In the genomic region with DNA sequence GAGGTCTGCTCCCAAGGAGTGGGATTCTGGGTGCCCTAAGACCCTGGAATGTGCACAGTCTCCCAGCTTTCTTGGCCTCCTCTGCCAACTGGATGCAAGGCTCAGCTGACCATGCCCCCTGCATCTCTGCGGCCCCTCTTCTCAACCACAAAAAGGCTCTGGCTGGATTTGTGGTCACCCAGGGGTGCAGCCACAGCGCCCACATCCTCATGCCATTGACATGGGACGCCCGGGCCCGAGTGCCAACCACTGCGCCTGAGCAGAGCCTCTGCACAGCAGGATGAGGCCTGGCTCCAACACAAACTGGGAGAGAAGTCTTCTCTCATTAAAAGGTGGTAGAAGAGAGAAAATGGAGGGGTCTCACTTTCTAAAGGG, we compare ENCODE assay signal across 10 cellular contexts.
DNase-seq lines count a peak whose midpoint lies in the region; ATAC-seq and TF ChIP-seq lines count a peak whose summit lies in the region.
"Had no signal": no experiment of that assay in that cellular context is flagged by ENCODE, and none has a peak within 500 bp of the region (broad histone marks: within the 10 kb centered on the region; RNA-seq: fewer than 3 reads in every experiment).

No MANE protein-coding gene starts in this region.

- no peaks in the 10 kb centered on the region for H3K9me3 Mint-ChIP-seq in activated CD8-positive, alpha-beta memory T cell treated with anti-CD3 and anti-CD28 coated beads, Interleukin-2, amount 10 ng/mL, durations not matched to agents 7 days and 5 days (ENCODE audit: low read depth)
- H3K9me3 Mint-ChIP-seq in activated B cell treated with CpG ODN at 0.5 μM for 24 hours (no peaks in the 10 kb centered on the region), immature natural killer cell (no peaks in the 10 kb centered on the region)
- H3K9me3 Mint-ChIP-seq in stimulated activated naive CD8-positive, alpha-beta T cell treated with anti-CD3 and anti-CD28 coated beads, Interleukin-15, amount 100 ng/mL, for 72 hours: peaks cover 0 to 12% of the 10 kb centered on the region in 2 donors

- H3K4me3 Mint-ChIP-seq in activated CD8-positive, alpha-beta memory T cell treated with anti-CD3 and anti-CD28 coated beads, Interleukin-2, amount 10 ng/mL, durations not matched to agents 7 days and 5 days: no peak overlapping the region
- H3K4me3 Mint-ChIP-seq in activated B cell treated with CpG ODN at 0.5 μM for 24 hours (peak overlapping the region; percentile 61), immature natural killer cell (peak overlapping the region; percentile 3 to 44 (median 35))
- peak overlapping the region in 1 of 2 donors; percentile 62 for H3K4me3 Mint-ChIP-seq in stimulated activated naive CD8-positive, alpha-beta T cell treated with anti-CD3 and anti-CD28 coated beads, Interleukin-15, amount 100 ng/mL, for 72 hours

- peaks cover 31% of the 10 kb centered on the region for H3K4me1 Mint-ChIP-seq in activated CD8-positive, alpha-beta memory T cell treated with anti-CD3 and anti-CD28 coated beads, Interleukin-2, amount 10 ng/mL, durations not matched to agents 7 days and 5 days
- peaks cover 84% of the 10 kb centered on the region for H3K4me1 Mint-ChIP-seq in activated B cell treated with CpG ODN at 0.5 μM for 24 hours
- peaks cover 39 to 55% of the 10 kb centered on the region in 2 donors for H3K4me1 Mint-ChIP-seq in immature natural killer cell
- peaks cover 93% of the 10 kb centered on the region for H3K4me1 Mint-ChIP-seq in stimulated activated naive CD8-positive, alpha-beta T cell treated with anti-CD3 and anti-CD28 coated beads, Interleukin-15, amount 100 ng/mL, for 72 hours

- H3K27me3 Mint-ChIP-seq in activated CD8-positive, alpha-beta memory T cell treated with anti-CD3 and anti-CD28 coated beads, Interleukin-2, amount 10 ng/mL, durations not matched to agents 7 days and 5 days: no peaks in the 10 kb centered on the region
- no peaks in the 10 kb centered on the region for H3K27me3 Mint-ChIP-seq in activated B cell treated with CpG ODN at 0.5 μM for 24 hours
- H3K27me3 Mint-ChIP-seq in immature natural killer cell (ENCODE audit: low read depth in 3 of 3): peaks cover 4 to 13% (median 8%) of the 10 kb centered on the region in 3 donors
- no peaks in the 10 kb centered on the region for H3K27me3 Mint-ChIP-seq in stimulated activated naive CD8-positive, alpha-beta T cell treated with anti-CD3 and anti-CD28 coated beads, Interleukin-15, amount 100 ng/mL, for 72 hours
- H3K27me3 Mint-ChIP-seq: progenitor cell of endocrine pancreas had no signal

- POLR2A ChIA-PET in activated B cell treated with CpG ODN at 0.5 μM for 24 hours (lab: Charles Lee): no interaction called here

- CTCF ChIA-PET in activated CD8-positive, alpha-beta memory T cell treated with anti-CD3 and anti-CD28 coated beads, Interleukin-2, amount 10 ng/mL, durations not matched to agents 7 days and 5 days (lab: Charles Lee): interaction anchor here (1.1 kb wide), 1 partner anchor 11 kb away, joined by 3 read pairs; no protein-coding TSS in a partner anchor
- CTCF ChIA-PET in activated B cell treated with CpG ODN at 0.5 μM for 24 hours (lab: Charles Lee): no interaction called here

- peak; percentile 45 for DNase-seq in activated CD8-positive, alpha-beta memory T cell treated with anti-CD3 and anti-CD28 coated beads, Interleukin-2, amount 10 ng/mL, durations not matched to agents 7 days and 5 days
- no peak for DNase-seq in activated CD8-positive, alpha-beta memory T cell treated with anti-CD3 and anti-CD28 coated beads, Interleukin-2, amount 50 U/mL, for 48 hours
- DNase-seq in activated B cell treated with CpG ODN at 0.5 μM for 24 hours: peak; percentile 23
- peak; percentile 30 to 39 (median 32) for DNase-seq in immature natural killer cell
- DNase-seq in stimulated activated naive CD8-positive, alpha-beta T cell treated with anti-CD3 and anti-CD28 coated beads, Interleukin-15, amount 100 ng/mL, for 72 hours: peak; percentile 16 to 57
- DNase-seq in NCI-H510A treated with DMSO at 0.1 percent for 48 hours (lab: John Stamatoyannopoulos, UW): no peak
- no peak for DNase-seq in occipital lobe (lab: John Stamatoyannopoulos, UW)
- DNase-seq: NCI-H524 had no signal

- H3K27ac Mint-ChIP-seq in activated CD8-positive, alpha-beta memory T cell treated with anti-CD3 and anti-CD28 coated beads, Interleukin-2, amount 10 ng/mL, durations not matched to agents 7 days and 5 days: peak overlapping the region; percentile 27
- H3K27ac Mint-ChIP-seq in activated B cell treated with CpG ODN at 0.5 μM for 24 hours (peak overlapping the region; percentile 77), immature natural killer cell (peak overlapping the region in 2 of 6 donors; percentile 19 to 46)
- no peak overlapping the region for H3K27ac Mint-ChIP-seq in stimulated activated naive CD8-positive, alpha-beta T cell treated with anti-CD3 and anti-CD28 coated beads, Interleukin-15, amount 100 ng/mL, for 72 hours

- TF ChIP-seq CTCF in activated B cell treated with CpG ODN at 0.5 μM for 24 hours (IDR thresholded peaks at IDR 0.05): no peak

- peak; percentile 53 for ATAC-seq in activated CD8-positive, alpha-beta memory T cell treated with anti-CD3 and anti-CD28 coated beads, Interleukin-2, amount 10 ng/mL, durations not matched to agents 7 days and 5 days
- ATAC-seq in activated B cell treated with CpG ODN at 0.5 μM for 24 hours (ENCODE audit: low read depth) (peak; percentile 43), GM18867 (IDR thresholded peaks at IDR 0.05; ENCODE audit: unreplicated experiment) (no peak)
- peak; percentile 70 for ATAC-seq in stimulated activated naive CD8-positive, alpha-beta T cell treated with anti-CD3 and anti-CD28 coated beads, Interleukin-15, amount 100 ng/mL, for 72 hours

- intact Hi-C loops in activated B cell treated with CpG ODN at 0.5 μM for 24 hours (cut with micrococcal nuclease): loop anchor here (5.0 kb wide), 1 partner anchor 496 kb away; no protein-coding TSS in a partner anchor

- H3K36me3 Mint-ChIP-seq in activated CD8-positive, alpha-beta memory T cell treated with anti-CD3 and anti-CD28 coated beads, Interleukin-2, amount 10 ng/mL, durations not matched to agents 7 days and 5 days: peaks cover 25% of the 10 kb centered on the region
- H3K36me3 Mint-ChIP-seq in activated B cell treated with CpG ODN at 0.5 μM for 24 hours (ENCODE audit: low read depth) (peaks cover 35% of the 10 kb centered on the region), immature natural killer cell (peaks cover 5 to 25% (median 13%) of the 10 kb centered on the region in 3 donors)

Comparison
In these comparisons a context has a peak if more than half of its experiments do, and no peak if none do; other contexts are left out.
1. DNase-seq: peak in activated CD8-positive, alpha-beta memory T cell treated with anti-CD3 and anti-CD28 coated beads, Interleukin-2, amount 10 ng/mL, durations not matched to agents 7 days and 5 days (single experiment), activated B cell treated with CpG ODN at 0.5 μM for 24 hours (single experiment), immature natural killer cell (3 of 3) and stimulated activated naive CD8-positive, alpha-beta T cell treated with anti-CD3 and anti-CD28 coated beads, Interleukin-15, amount 100 ng/mL, for 72 hours (2 of 2); none in activated CD8-positive, alpha-beta memory T cell treated with anti-CD3 and anti-CD28 coated beads, Interleukin-2, amount 50 U/mL, for 48 hours (single experiment), NCI-H510A treated with DMSO at 0.1 percent for 48 hours (single experiment) and occipital lobe (single experiment).
2. H3K27ac Mint-ChIP-seq: peak in activated CD8-positive, alpha-beta memory T cell treated with anti-CD3 and anti-CD28 coated beads, Interleukin-2, amount 10 ng/mL, durations not matched to agents 7 days and 5 days (single experiment) and activated B cell treated with CpG ODN at 0.5 μM for 24 hours (single experiment); none in stimulated activated naive CD8-positive, alpha-beta T cell treated with anti-CD3 and anti-CD28 coated beads, Interleukin-15, amount 100 ng/mL, for 72 hours (0 of 2).